17 cellular contexts compared by ENCODE assay signal in the genomic region with DNA sequence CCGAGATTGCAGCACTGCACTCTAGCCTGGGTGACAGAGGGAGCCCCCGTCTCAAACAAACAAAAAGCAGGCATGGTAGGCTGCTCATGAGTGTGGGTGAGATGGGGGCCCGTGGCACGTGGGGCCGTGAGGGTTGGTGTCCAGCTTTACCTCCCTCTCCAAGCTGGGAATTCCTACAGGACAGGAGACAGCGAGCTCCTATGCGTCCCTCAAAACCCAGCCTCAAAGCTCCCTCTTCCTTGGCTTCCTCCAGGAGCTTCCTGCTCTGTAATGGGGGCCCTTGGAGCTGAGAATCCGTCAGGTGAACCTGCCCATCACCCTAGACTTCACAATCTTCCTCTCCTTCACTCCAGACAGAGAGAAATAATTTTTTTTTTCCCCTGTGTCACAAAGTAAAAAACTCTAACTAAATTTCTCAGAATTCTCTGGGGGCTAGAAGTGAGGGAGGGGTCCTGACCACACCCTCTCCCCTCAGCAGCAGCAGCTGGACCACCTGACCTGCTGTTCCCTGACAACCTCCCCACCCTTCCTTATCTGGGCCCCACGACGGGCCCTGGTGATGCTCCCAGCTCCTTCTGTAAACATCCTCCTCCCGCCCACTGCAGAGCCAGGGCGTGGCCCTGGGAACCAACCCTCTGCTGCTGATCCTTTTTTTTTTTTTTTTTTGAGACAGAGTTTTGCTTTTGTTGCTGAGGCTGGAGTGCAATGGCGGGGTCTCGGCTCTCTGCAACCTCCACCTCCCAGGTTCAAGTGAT. TPM values are rescaled to one million over a fixed set of nuclear protein-coding genes. Genes with fewer than 3 reads are reported as not detected.
DNase-seq lines count a peak whose midpoint lies in the region; ATAC-seq and TF ChIP-seq lines count a peak whose summit lies in the region.
"Had no signal": no experiment of that assay in that cellular context is flagged by ENCODE, and none has a peak within 500 bp of the region (broad histone marks: within the 10 kb centered on the region; RNA-seq: fewer than 3 reads in every experiment).

No MANE protein-coding gene starts in this region.

- no peak overlapping the region for H3K4me2 ChIP-seq in GM23338

- intact Hi-C loops in left lung (cut with DNase I), result no loop called here
- intact Hi-C loops in naive thymus-derived CD4-positive, alpha-beta T cell (cut with micrococcal nuclease), result no loop called here
- intact Hi-C loops in posterior cingulate gyrus (cut with DNase I), result no loop called here

- H3K27ac ChIP-seq in GM23338 (ENCODE audit: low read depth) (peak overlapping the region; percentile 55; the same call in 1 of the 2 replicates), left lung (no peak overlapping the region)
- no peak overlapping the region for H3K27ac ChIP-seq in naive thymus-derived CD4-positive, alpha-beta T cell (ENCODE audit: low read depth, low read length)
- H3K27ac ChIP-seq: WERI-Rb-1 had no signal

- POLR2A ChIA-PET in naive thymus-derived CD4-positive, alpha-beta T cell (lab: Charles Lee), result no interaction called here

- no peak overlapping the region for H3K4me3 ChIP-seq in GM23338
- no peak overlapping the region for H3K4me3 ChIP-seq in left lung
- H3K4me3 ChIP-seq in naive thymus-derived CD4-positive, alpha-beta T cell (ENCODE audit: low read length), result no peak overlapping the region

- H2AFZ ChIP-seq in GM23338, result no peak overlapping the region

- H3K79me2 ChIP-seq in GM23338 (replicated peaks; ENCODE audit: insufficient read depth), result peaks cover 6% of the 10 kb centered on the region; the same call in 1 of the 2 replicates

- H3K27me3 ChIP-seq in GM23338 (ENCODE audit: insufficient read depth) (no peaks in the 10 kb centered on the region), left lung (no peaks in the 10 kb centered on the region)
- no peaks in the 10 kb centered on the region for H3K27me3 ChIP-seq in naive thymus-derived CD4-positive, alpha-beta T cell (ENCODE audit: control insufficient read depth in 2 of 2, insufficient read depth in 2 of 2, low read length in 2 of 2)

- peaks cover 15% of the 10 kb centered on the region for H3K4me1 Mint-ChIP-seq in GM23338
- H3K4me1 Mint-ChIP-seq in naive thymus-derived CD4-positive, alpha-beta T cell, result peaks cover 0 to 12% (median 8%) of the 10 kb centered on the region in 7 donors

- no peaks in the 10 kb centered on the region for H3K9me3 ChIP-seq in left lung
- H3K9me3 ChIP-seq in naive thymus-derived CD4-positive, alpha-beta T cell (ENCODE audit: control insufficient read depth in 2 of 3, low read length in 3 of 3), result no peaks in the 10 kb centered on the region

- peaks cover 4% of the 10 kb centered on the region; the same call in 1 of the 2 replicates for H3K4me1 ChIP-seq in GM23338 (ENCODE audit: insufficient read depth)
- peaks cover 0 to 3% of the 10 kb centered on the region in 2 donors for H3K4me1 ChIP-seq in left lung
- no peaks in the 10 kb centered on the region for H3K4me1 ChIP-seq in naive thymus-derived CD4-positive, alpha-beta T cell (ENCODE audit: control insufficient read depth in 2 of 2, insufficient read depth in 2 of 2, low read length in 2 of 2)

- H3K4me3 Mint-ChIP-seq in GM23338, result no peak overlapping the region; the same call in 2 of the 3 replicates
- H3K4me3 Mint-ChIP-seq in naive thymus-derived CD4-positive, alpha-beta T cell, result peak overlapping the region in 1 of 10 donors; percentile 25
- H3K4me3 Mint-ChIP-seq: CD8-positive, alpha-beta T cell; neural crest cell had no signal

- TF ChIP-seq CTCF in GM23338 (conservative IDR thresholded peaks at IDR 0.05; ENCODE audit: low read depth in 2 of 2), result no peak
- no peak for TF ChIP-seq CTCF in left lung (IDR thresholded peaks at IDR 0.05)

- peaks cover 5% of the 10 kb centered on the region; the same call in 2 of the 3 replicates for H3K9me3 Mint-ChIP-seq in GM23338
- peaks cover 0 to 2% (median 0%) of the 10 kb centered on the region in 11 donors for H3K9me3 Mint-ChIP-seq in naive thymus-derived CD4-positive, alpha-beta T cell
- H3K9me3 Mint-ChIP-seq: CD8-positive, alpha-beta T cell; neural crest cell had no signal

- H3K27ac Mint-ChIP-seq in GM23338, result no peak overlapping the region
- H3K27ac Mint-ChIP-seq in naive thymus-derived CD4-positive, alpha-beta T cell, result peak overlapping the region in 2 of 9 donors; percentile 41 to 80
- H3K27ac Mint-ChIP-seq: CD8-positive, alpha-beta T cell had no signal

- H3K36me3 Mint-ChIP-seq in GM23338 (ENCODE audit: low read depth), result peaks cover 50% of the 10 kb centered on the region
- H3K36me3 Mint-ChIP-seq in naive thymus-derived CD4-positive, alpha-beta T cell, result peaks cover 0 to 24% (median 4%) of the 10 kb centered on the region in 5 donors

- CTCF ChIA-PET in naive thymus-derived CD4-positive, alpha-beta T cell (lab: Charles Lee), result interaction anchor here (0.9 kb wide), 1 partner anchor 40 kb away, joined by 3 read pairs; no protein-coding TSS in a partner anchor

- H3K27me3 Mint-ChIP-seq in GM23338 (ENCODE audit: insufficient read depth, low read depth, poor library complexity), result peaks cover 17% of the 10 kb centered on the region
- no peaks in the 10 kb centered on the region for H3K27me3 Mint-ChIP-seq in naive thymus-derived CD4-positive, alpha-beta T cell

- peak; percentile 83 for DNase-seq in AG20443 (ENCODE audit: low spot score)
- no peak for DNase-seq in GM23338 (ENCODE audit: low spot score)
- DNase-seq in UCSD-AML1 (lab: John Stamatoyannopoulos, UW; ENCODE audit: unreplicated experiment), result peak; percentile 21
- DNase-seq in left lung, result peak in 1 of 2 donors; percentile 72
- no peak for DNase-seq in naive thymus-derived CD4-positive, alpha-beta T cell
- DNase-seq in cerebellum (ENCODE audit: low spot score), result no peak
- DNase-seq in posterior cingulate gyrus, result no peak
- DNase-seq: activated effector memory CD4-positive, alpha-beta T cell treated with anti-CD3 and anti-CD28 coated beads, Interleukin-2, amount 50 U/mL, for 16 hours; CD8-positive, alpha-beta T cell; central memory CD4-positive, alpha-beta T cell; islet precursor cell; NCI-H1694; stimulated activated CD4-positive, alpha-beta T cell treated with anti-CD3 and anti-CD28 coated beads, Interleukin-15, amount 100 ng/mL, for 24 hours; WERI-Rb-1 had no signal

- H3K36me3 ChIP-seq in GM23338 (ENCODE audit: insufficient read depth) (peaks cover 7% of the 10 kb centered on the region), left lung (peaks cover 0 to 66% of the 10 kb centered on the region in 2 donors)
- H3K36me3 ChIP-seq in naive thymus-derived CD4-positive, alpha-beta T cell (ENCODE audit: control insufficient read depth in 2 of 3, insufficient read depth in 3 of 3, low read length in 3 of 3), result peaks cover 0 to 11% (median 4%) of the 10 kb centered on the region in 3 experiments

- ATAC-seq in GM23338 (no peak), left lung (peak; percentile 29), HG02938 (IDR thresholded peaks at IDR 0.05; ENCODE audit: unreplicated experiment) (no peak)
- ATAC-seq in naive thymus-derived CD4-positive, alpha-beta T cell, result no peak
- ATAC-seq: CD8-positive, alpha-beta T cell; Panc1 had no signal

- H3F3A ChIP-seq in GM23338 (replicated peaks; ENCODE audit: low read depth), result 0 out of 2 replicates have a peak, but pooled peaks cover 11% of the 10 kb centered on the region

- no peaks in the 10 kb centered on the region for H4K20me1 ChIP-seq in GM23338 (replicated peaks; ENCODE audit: insufficient read depth)

- H3K9me2 ChIP-seq in GM23338 (ENCODE audit: insufficient read depth), result no peaks in the 10 kb centered on the region

TF ChIP-seq in GM23338, 12 proteins besides CTCF, POLR2A, EP300 and RAD21 (continues in another document):
- TF ChIP-seq ZNF331 (CRISPR knock-in tag; IDR thresholded peaks at IDR 0.05; ENCODE audit: low read depth), result no peak

RNA-seq across cellular contexts. Expression of a gene that starts 22.1 kb away (rescaled TPM):
- total RNA-seq in GM23338 (2014; rRNA removed; shearing (Covaris generic)), result 112 and 157 TPM in 2 replicates
- 155 and 156 TPM in 2 replicates for polyA plus RNA-seq in GM23338 (2016; fragmentation: Nextera tagmentation; extraction: Ambion mirVana)
- total RNA-seq in left lung, result 10 to 100 TPM; 36.1 to 40.7 TPM
- 10 to 100 TPM; 20.7 to 63.8 (median 48.5) TPM for total RNA-seq in naive thymus-derived CD4-positive, alpha-beta T cell
- 10 to 100 TPM; 69.8 to 74.4 TPM for polyA plus RNA-seq in naive thymus-derived CD4-positive, alpha-beta T cell
- total RNA-seq in cerebellum, result 30.9 TPM

RNA-seq across cellular contexts. Expression of a gene that starts 36.2 kb away (rescaled TPM):
- 48.8 and 51.6 TPM in 2 replicates for total RNA-seq in GM23338 (2014; rRNA removed; shearing (Covaris generic))
- 33.6 and 36.6 TPM in 2 replicates for polyA plus RNA-seq in GM23338 (2016; fragmentation: Nextera tagmentation; extraction: Ambion mirVana)
- total RNA-seq in left lung, result 10 to 100 TPM; 20.7 to 35.7 TPM
- total RNA-seq in naive thymus-derived CD4-positive, alpha-beta T cell, result 10 to 100 TPM in 3 of 5 experiments, 1 to 10 TPM in 2; 7.1 to 33.1 (median 10.2) TPM
- under 1 TPM; 0.57 to 0.95 TPM for polyA plus RNA-seq in naive thymus-derived CD4-positive, alpha-beta T cell
- 7.7 TPM for total RNA-seq in cerebellum

RNA-seq across cellular contexts. Expression of a gene that starts 38.2 kb away (rescaled TPM):
- 0.23 and 2.8 TPM in 2 replicates for total RNA-seq in GM23338 (2014; rRNA removed; shearing (Covaris generic))
- 0.11 and 0.28 TPM in 2 replicates for polyA plus RNA-seq in GM23338 (2016; fragmentation: Nextera tagmentation; extraction: Ambion mirVana)
- total RNA-seq in left lung (1 to 10 TPM in 1 of 2 donors, not detected in 1; 2.7 TPM), cerebellum (not detected)
- total RNA-seq in naive thymus-derived CD4-positive, alpha-beta T cell, result under 1 TPM in 3 of 5 experiments, not detected in 2; 0.10 to 0.56 (median 0.19) TPM
- not detected for polyA plus RNA-seq in naive thymus-derived CD4-positive, alpha-beta T cell

RNA-seq across cellular contexts. Expression of a gene that starts 44.9 kb away (rescaled TPM):
- total RNA-seq in GM23338 (2014; rRNA removed; shearing (Covaris generic)), result 2.4 and 4.0 TPM in 2 replicates
- 0.78 and 1.0 TPM in 2 replicates for polyA plus RNA-seq in GM23338 (2016; fragmentation: Nextera tagmentation; extraction: Ambion mirVana)
- total RNA-seq in left lung (under 1 TPM in 1 of 2 donors, not detected in 1; 0.23 TPM), cerebellum (0.36 TPM)
- total RNA-seq in naive thymus-derived CD4-positive, alpha-beta T cell, result 1 to 10 TPM; 1.1 to 3.0 (median 1.7) TPM
- polyA plus RNA-seq in naive thymus-derived CD4-positive, alpha-beta T cell, result under 1 TPM; 0.72 to 0.85 TPM

RNA-seq across cellular contexts. Expression of a gene that starts 49.0 kb away (rescaled TPM):
- total RNA-seq in GM23338 (2014; rRNA removed; shearing (Covaris generic)), result 87.1 and 87.8 TPM in 2 replicates
- 76.5 and 87.4 TPM in 2 replicates for polyA plus RNA-seq in GM23338 (2016; fragmentation: Nextera tagmentation; extraction: Ambion mirVana)
- total RNA-seq in left lung, result 10 to 100 TPM; 46.1 to 66.3 TPM
- 100 to 1,000 TPM; 123 to 219 (median 184) TPM for total RNA-seq in naive thymus-derived CD4-positive, alpha-beta T cell
- 100 to 1,000 TPM; 195 to 251 TPM for polyA plus RNA-seq in naive thymus-derived CD4-positive, alpha-beta T cell
- 19.0 TPM for total RNA-seq in cerebellum

Comparison
In these comparisons a context has a peak if more than half of its experiments do, and no peak if none do; other contexts are left out.
1. DNase-seq: peak in AG20443 (single experiment) and UCSD-AML1 (single experiment); none in GM23338 (single experiment), naive thymus-derived CD4-positive, alpha-beta T cell (0 of 9), cerebellum (single experiment) and posterior cingulate gyrus (0 of 10).